In the genomic region with DNA sequence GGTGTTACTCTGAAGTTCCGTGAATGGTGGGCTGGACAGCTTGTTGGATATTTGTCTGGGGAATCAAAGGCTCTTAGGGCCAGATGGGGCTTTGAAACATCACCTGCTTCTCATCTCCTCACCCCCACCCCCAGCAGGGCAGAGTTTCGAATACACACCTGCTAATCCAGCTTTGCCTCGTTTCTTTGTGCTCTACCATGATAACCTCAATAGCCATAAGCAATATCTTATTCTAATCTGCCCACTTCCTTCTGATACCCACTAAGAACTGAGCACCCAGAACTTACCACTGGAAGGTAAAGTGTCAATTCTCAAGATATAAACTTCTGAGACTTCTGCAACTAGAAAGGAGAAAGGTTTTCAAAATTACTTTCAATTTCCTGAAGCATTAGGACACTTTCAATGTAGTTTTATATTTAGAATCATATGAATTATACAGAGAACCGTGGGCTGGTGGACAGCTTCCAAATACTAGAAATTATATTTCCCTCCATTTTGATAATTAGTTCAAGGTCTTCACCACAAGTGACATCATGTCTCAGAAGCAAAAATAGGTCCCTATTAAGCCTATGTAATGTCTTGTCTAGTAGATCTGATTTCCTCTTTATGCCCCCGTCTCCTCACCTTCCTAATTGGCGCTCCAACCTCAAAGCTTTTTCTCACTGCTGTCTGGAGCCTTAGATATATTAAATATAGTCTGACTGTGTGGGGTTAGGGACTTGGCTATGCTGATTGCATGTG, we compare ENCODE assay signal across 10 cellular contexts.
DNase-seq lines count a peak whose midpoint lies in the region; ATAC-seq and TF ChIP-seq lines count a peak whose summit lies in the region.
"Had no signal": no experiment of that assay in that cellular context is flagged by ENCODE, and none has a peak within 500 bp of the region (broad histone marks: within the 10 kb centered on the region; RNA-seq: fewer than 3 reads in every experiment).

No MANE protein-coding gene starts in this region.

- no peaks in the 10 kb centered on the region for H3K9me3 Mint-ChIP-seq in activated T-cell treated with anti-CD3 and anti-CD28 coated beads, Interleukin-2, amount 50 U/mL, for 72 hours
- no peaks in the 10 kb centered on the region for H3K9me3 Mint-ChIP-seq in stimulated activated effector memory CD8-positive, alpha-beta T cell treated with anti-CD3 and anti-CD28 coated beads, Interleukin-12 subunit alpha, Interleukin-12 subunit beta, amount 100 ng/mL, for 72 hours

- H3K36me3 ChIP-seq in spleen (no peaks in the 10 kb centered on the region), upper lobe of left lung (no peaks in the 10 kb centered on the region)

- intact Hi-C loops in spleen (cut with DNase I; ENCODE audit: low total_unique reads) = no loop called here

- no peak for TF ChIP-seq POLR2A in spleen (IDR thresholded peaks at IDR 0.05)
- no peak for TF ChIP-seq POLR2A in upper lobe of left lung (IDR thresholded peaks at IDR 0.05)

- peak overlapping the region in 3 of 8 donors; percentile 54 to 78 (median 68) for H3K27ac ChIP-seq in spleen
- no peak overlapping the region for H3K27ac ChIP-seq in upper lobe of left lung
- H3K27ac ChIP-seq: testis had no signal

- WGBS in spleen, 5 donors = 35 to 46% (median 41%) methylated on average over 5 to 6 of the region's 6 CpGs
- 59% methylated on average over 5 to 6 of the region's 6 CpGs for WGBS in upper lobe of left lung, 2 donors

- DNase-seq in activated T-cell treated with anti-CD3 and anti-CD28 coated beads, Interleukin-2, amount 50 U/mL, for 72 hours = no peak
- no peak for DNase-seq in activated T-cell treated with anti-CD3 and anti-CD28 coated beads, Interleukin-2, amount 50 U/mL, for 48 hours
- DNase-seq in NCI-H524 treated with DMSO at 0.1 percent for 48 hours (lab: John Stamatoyannopoulos, UW) (peak; percentile 62), spleen (no peak), upper lobe of left lung (no peak)
- DNase-seq in stimulated activated effector memory CD8-positive, alpha-beta T cell treated with anti-CD3 and anti-CD28 coated beads, Interleukin-12 subunit alpha, Interleukin-12 subunit beta, amount 100 ng/mL, for 72 hours (ENCODE audit: low spot score in 2 of 2) = no peak
- DNase-seq: NCI-H1417 treated with DMSO at 0.1 percent for 48 hours, testis had no signal

- no peaks in the 10 kb centered on the region for H3K36me3 Mint-ChIP-seq in activated T-cell treated with anti-CD3 and anti-CD28 coated beads, Interleukin-2, amount 50 U/mL, for 72 hours (ENCODE audit: insufficient read depth in 2 of 2)
- no peaks in the 10 kb centered on the region for H3K36me3 Mint-ChIP-seq in stimulated activated effector memory CD8-positive, alpha-beta T cell treated with anti-CD3 and anti-CD28 coated beads, Interleukin-12 subunit alpha, Interleukin-12 subunit beta, amount 100 ng/mL, for 72 hours

- H3K9me3 ChIP-seq in spleen = no peaks in the 10 kb centered on the region
- no peaks in the 10 kb centered on the region for H3K9me3 ChIP-seq in upper lobe of left lung
- H3K9me3 ChIP-seq: testis had no signal

- ATAC-seq in activated T-cell treated with anti-CD3 and anti-CD28 coated beads, Interleukin-2, amount 50 U/mL, for 72 hours (replicated peaks in 1 of 2) = no peak
- ATAC-seq in HG02642 (IDR thresholded peaks at IDR 0.05; ENCODE audit: poor library complexity, unreplicated experiment) (peak; percentile 43), upper lobe of left lung (ENCODE audit: low FRiP score in 2 of 2) (no peak), HG02840 (IDR thresholded peaks at IDR 0.05; ENCODE audit: low FRiP score, unreplicated experiment) (no peak)
- peak; percentile 38 for ATAC-seq in stimulated activated effector memory CD8-positive, alpha-beta T cell treated with anti-CD3 and anti-CD28 coated beads, Interleukin-12 subunit alpha, Interleukin-12 subunit beta, amount 100 ng/mL, for 72 hours

- H3K27me3 Mint-ChIP-seq in activated T-cell treated with anti-CD3 and anti-CD28 coated beads, Interleukin-2, amount 50 U/mL, for 72 hours (ENCODE audit: low read depth) = no peaks in the 10 kb centered on the region

- TF ChIP-seq CTCF in spleen (IDR thresholded peaks at IDR 0.05 in 8 of 11, conservative IDR thresholded peaks at IDR 0.05 in 3 of 11) (no peak), upper lobe of left lung (IDR thresholded peaks at IDR 0.05) (no peak)

- H3K4me3 ChIP-seq in spleen (no peak overlapping the region), upper lobe of left lung (no peak overlapping the region)
- H3K4me3 ChIP-seq: testis had no signal

- peak overlapping the region; percentile 29 for H3K27ac Mint-ChIP-seq in activated T-cell treated with anti-CD3 and anti-CD28 coated beads, Interleukin-2, amount 50 U/mL, for 72 hours
- H3K27ac Mint-ChIP-seq in stimulated activated effector memory CD8-positive, alpha-beta T cell treated with anti-CD3 and anti-CD28 coated beads, Interleukin-12 subunit alpha, Interleukin-12 subunit beta, amount 100 ng/mL, for 72 hours = no peak overlapping the region

- peaks cover 31% of the 10 kb centered on the region for H3K4me1 Mint-ChIP-seq in activated T-cell treated with anti-CD3 and anti-CD28 coated beads, Interleukin-2, amount 50 U/mL, for 72 hours (ENCODE audit: low read depth)
- peaks cover 26% of the 10 kb centered on the region for H3K4me1 Mint-ChIP-seq in stimulated activated effector memory CD8-positive, alpha-beta T cell treated with anti-CD3 and anti-CD28 coated beads, Interleukin-12 subunit alpha, Interleukin-12 subunit beta, amount 100 ng/mL, for 72 hours

- peak overlapping the region; percentile 42 to 54 for H3K4me3 Mint-ChIP-seq in activated T-cell treated with anti-CD3 and anti-CD28 coated beads, Interleukin-2, amount 50 U/mL, for 72 hours
- no peak overlapping the region for H3K4me3 Mint-ChIP-seq in stimulated activated effector memory CD8-positive, alpha-beta T cell treated with anti-CD3 and anti-CD28 coated beads, Interleukin-12 subunit alpha, Interleukin-12 subunit beta, amount 100 ng/mL, for 72 hours

- no peak for TF ChIP-seq EP300 in upper lobe of left lung (IDR thresholded peaks at IDR 0.05)

- H3K27me3 ChIP-seq in spleen (replicated peaks in 1 of 7) (no peaks in the 10 kb centered on the region), upper lobe of left lung (no peaks in the 10 kb centered on the region)
- H3K27me3 ChIP-seq: testis had no signal

- H3K4me1 ChIP-seq in spleen (peaks cover 0 to 40% (median 23%) of the 10 kb centered on the region in 6 donors), upper lobe of left lung (peaks cover 0 to 3% (median 0%) of the 10 kb centered on the region in 4 donors)

Comparison
In these comparisons a context has a peak if more than half of its experiments do, and no peak if none do; other contexts are left out.
1. ATAC-seq: peak in HG02642 (single experiment) and stimulated activated effector memory CD8-positive, alpha-beta T cell treated with anti-CD3 and anti-CD28 coated beads, Interleukin-12 subunit alpha, Interleukin-12 subunit beta, amount 100 ng/mL, for 72 hours (single experiment); none in activated T-cell treated with anti-CD3 and anti-CD28 coated beads, Interleukin-2, amount 50 U/mL, for 72 hours (0 of 2), upper lobe of left lung (0 of 2) and HG02840 (single experiment).